In the genomic region with DNA sequence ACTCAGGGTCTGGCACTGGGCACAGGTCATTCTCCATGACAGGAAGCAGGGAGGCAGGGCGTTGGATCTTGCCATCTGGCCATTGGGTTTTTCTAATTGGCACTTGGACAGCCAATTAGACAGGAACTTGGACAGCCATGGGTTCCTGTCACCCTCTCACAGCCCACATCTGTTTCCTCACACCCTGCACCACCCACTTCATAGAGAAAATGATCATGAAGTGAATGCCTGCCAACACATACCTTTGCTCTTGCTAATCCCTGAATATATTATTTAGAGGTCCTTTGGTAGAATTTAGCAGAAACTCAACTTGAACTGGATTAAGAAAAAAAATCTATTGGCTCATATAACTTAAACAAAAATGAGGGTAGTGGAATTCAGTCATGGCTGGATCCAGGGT, we compare ENCODE assay signal across 23 cellular contexts. TPM values are rescaled to one million over a fixed set of nuclear protein-coding genes. Genes with fewer than 3 reads are reported as not detected.
DNase-seq lines count a peak whose midpoint lies in the region; ATAC-seq, FAIRE-seq and TF ChIP-seq lines count a peak whose summit lies in the region.
"Had no signal": no experiment of that assay in that cellular context is flagged by ENCODE, and none has a peak within 500 bp of the region (broad histone marks: within the 10 kb centered on the region; RNA-seq: fewer than 3 reads in every experiment).

No MANE protein-coding gene starts in this region.

- H3K79me2 ChIP-seq in ACC112 (ENCODE audit: control insufficient read depth, insufficient read depth, low read length, unreplicated experiment) (no peaks in the 10 kb centered on the region), GM23248 (ENCODE audit: insufficient read depth) (no peaks in the 10 kb centered on the region), astrocyte (ENCODE audit: insufficient read depth, low read length) (no peaks in the 10 kb centered on the region)

- in situ Hi-C loops in GM23248 (cut with MboI), result loop anchor here (25.0 kb wide), 2 partner anchors 296 to 446 kb away; a partner anchor contains a TSS

- DNase-seq in GM23248 (peak; percentile 70), astrocyte (ENCODE audit: low read depth) (peak; percentile 52), foreskin fibroblast (peak; percentile 50 to 51), left lung (no peak), NCI-H146 treated with DMSO at 0.1 percent for 48 hours (lab: John Stamatoyannopoulos, UW; ENCODE audit: unreplicated experiment) (no peak)
- DNase-seq in activated T-helper 2 cell treated with anti-CD3 and anti-CD28 coated beads, Interferon-gamma antibody, Interleukin-2, Interleukin-4, amounts not matched to agents 10 μg/mL and 5 μg/mL and 100 μg/mL, durations not matched to agents 14 hours and 24 hours and 36 hours (ENCODE audit: low spot score), result no peak
- DNase-seq: 8988T; CD4-positive, CD25-positive, alpha-beta regulatory T cell; DMS79; Kasumi-1; MM.1S; NCI-H1092; NCI-H1436; NCI-H1930; RPMI8226; SHP77; SK-N-SH had no signal

- intact Hi-C loops in left lung (cut with DNase I), result no loop called here
- intact Hi-C loops in activated T-helper 2 cell treated with anti-CD3 and anti-CD28 coated beads, Interferon-gamma antibody, Interleukin-2, Interleukin-4, amounts not matched to agents 10 μg/mL and 5 μg/mL and 100 μg/mL, durations not matched to agents 14 hours and 24 hours and 36 hours (cut with micrococcal nuclease), result no loop called here

- H3K27me3 Mint-ChIP-seq in astrocyte (ENCODE audit: low read depth, unreplicated experiment), result peaks cover 22% of the 10 kb centered on the region
- peaks cover 19% of the 10 kb centered on the region for H3K27me3 Mint-ChIP-seq in activated T-helper 2 cell treated with anti-CD3 and anti-CD28 coated beads, Interferon-gamma antibody, Interleukin-2, Interleukin-4, amounts not matched to agents 10 μg/mL and 5 μg/mL and 100 μg/mL, durations not matched to agents 14 hours and 24 hours and 36 hours (ENCODE audit: low read depth)

- no peaks in the 10 kb centered on the region for H3K9me3 ChIP-seq in GM23248 (ENCODE audit: low read depth)
- H3K9me3 ChIP-seq in astrocyte (ENCODE audit: insufficient read depth, low read depth, low read length), result peaks cover 5% of the 10 kb centered on the region
- peaks cover 0 to 10% of the 10 kb centered on the region in 2 donors for H3K9me3 ChIP-seq in left lung
- H3K9me3 ChIP-seq: SK-N-SH had no signal

- H3K4me3 Mint-ChIP-seq in astrocyte (ENCODE audit: unreplicated experiment), result no peak overlapping the region
- no peak overlapping the region for H3K4me3 Mint-ChIP-seq in activated T-helper 2 cell treated with anti-CD3 and anti-CD28 coated beads, Interferon-gamma antibody, Interleukin-2, Interleukin-4, amounts not matched to agents 10 μg/mL and 5 μg/mL and 100 μg/mL, durations not matched to agents 14 hours and 24 hours and 36 hours (ENCODE audit: low read depth)
- H3K4me3 Mint-ChIP-seq: CD4-positive, CD25-positive, alpha-beta regulatory T cell; GM23338 had no signal

- no peaks in the 10 kb centered on the region for H4K20me1 ChIP-seq in GM23248 (ENCODE audit: insufficient read depth)
- H4K20me1 ChIP-seq in astrocyte (ENCODE audit: insufficient read depth, low read length), result no peaks in the 10 kb centered on the region

- ATAC-seq in left lung, result no peak
- ATAC-seq in HG03108 (IDR thresholded peaks at IDR 0.05; ENCODE audit: unreplicated experiment), result no peak
- ATAC-seq: GM23338, HCT116 had no signal

- H3K36me3 ChIP-seq in ACC112 (ENCODE audit: insufficient read depth, low read length), result no peaks in the 10 kb centered on the region
- H3K36me3 ChIP-seq in GM23248 (ENCODE audit: low read depth), result no peaks in the 10 kb centered on the region
- no peaks in the 10 kb centered on the region for H3K36me3 ChIP-seq in astrocyte (ENCODE audit: insufficient read depth, low read length)
- no peaks in the 10 kb centered on the region for H3K36me3 ChIP-seq in left lung

- H3K9ac ChIP-seq in GM23248 (peak overlapping the region; percentile 7; the same call in 1 of the 2 replicates), astrocyte (ENCODE audit: low read length) (no peak overlapping the region)
- H3K9ac ChIP-seq: SK-N-SH had no signal

- no peaks in the 10 kb centered on the region for H3K36me3 Mint-ChIP-seq in astrocyte (ENCODE audit: low read depth, unreplicated experiment)
- peaks cover 3% of the 10 kb centered on the region for H3K36me3 Mint-ChIP-seq in activated T-helper 2 cell treated with anti-CD3 and anti-CD28 coated beads, Interferon-gamma antibody, Interleukin-2, Interleukin-4, amounts not matched to agents 10 μg/mL and 5 μg/mL and 100 μg/mL, durations not matched to agents 14 hours and 24 hours and 36 hours (ENCODE audit: low read depth)

- no peak overlapping the region for H2AFZ ChIP-seq in ACC112 (ENCODE audit: low read length, unreplicated experiment)
- H2AFZ ChIP-seq in GM23248, result no peak overlapping the region
- no peak overlapping the region for H2AFZ ChIP-seq in astrocyte (ENCODE audit: low read depth, low read length)
- H2AFZ ChIP-seq: GM23338, PC-9 had no signal

- H3K27ac ChIP-seq in ACC112 (ENCODE audit: low read depth, low read length) (peak overlapping the region; percentile 21; the same call in 1 of the 2 replicates), GM23248 (peak overlapping the region; percentile 82), astrocyte (ENCODE audit: low read depth, low read length) (no peak overlapping the region), left lung (no peak overlapping the region)
- H3K27ac ChIP-seq: PC-9 had no signal

- H3K27me3 ChIP-seq in ACC112 (ENCODE audit: insufficient read depth, low read length), result peaks cover 7% of the 10 kb centered on the region; the same call in 1 of the 2 replicates
- no peaks in the 10 kb centered on the region for H3K27me3 ChIP-seq in GM23248 (replicated peaks; ENCODE audit: insufficient read depth)
- H3K27me3 ChIP-seq in astrocyte (ENCODE audit: insufficient read depth, low read length), result peaks cover 10% of the 10 kb centered on the region
- peaks cover 9 to 42% of the 10 kb centered on the region in 2 donors for H3K27me3 ChIP-seq in left lung

- H3K4me2 ChIP-seq in GM23248 (ENCODE audit: unreplicated experiment) (peak overlapping the region; percentile 16), astrocyte (ENCODE audit: low read length) (no peak overlapping the region)
- H3K4me2 ChIP-seq: GM23338, PC-9, SK-N-SH had no signal

- H3K4me3 ChIP-seq in ACC112 (ENCODE audit: low read depth, low read length) (no peak overlapping the region), GM23248 (no peak overlapping the region), astrocyte (ENCODE audit: insufficient read depth, low read depth, low read length) (no peak overlapping the region), foreskin fibroblast (ENCODE audit: low read depth in 1 of 2, low read length in 2 of 2) (no peak overlapping the region), left lung (no peak overlapping the region)
- H3K4me3 ChIP-seq: GM23338, PC-9 had no signal

- no peaks in the 10 kb centered on the region for H3K9me2 ChIP-seq in GM23248 (ENCODE audit: insufficient read depth)
- H3K9me2 ChIP-seq: SK-N-SH had no signal

- no peak overlapping the region for H3K27ac Mint-ChIP-seq in astrocyte (ENCODE audit: unreplicated experiment)
- H3K27ac Mint-ChIP-seq in activated T-helper 2 cell treated with anti-CD3 and anti-CD28 coated beads, Interferon-gamma antibody, Interleukin-2, Interleukin-4, amounts not matched to agents 10 μg/mL and 5 μg/mL and 100 μg/mL, durations not matched to agents 14 hours and 24 hours and 36 hours, result no peak overlapping the region
- H3K27ac Mint-ChIP-seq: CD4-positive, CD25-positive, alpha-beta regulatory T cell; GM23338 had no signal

- no peak for FAIRE-seq in astrocyte (lab: Jason Lieb, UNC)
- FAIRE-seq: GM12891 had no signal

- TF ChIP-seq CTCF in astrocyte (IDR thresholded peaks at IDR 0.05; ENCODE audit: insufficient read depth, low read depth, low read length) (no peak), foreskin fibroblast (IDR thresholded peaks at IDR 0.05; ENCODE audit: low read depth, low read length) (no peak), left lung (IDR thresholded peaks at IDR 0.05) (no peak)

- H3K4me1 ChIP-seq in ACC112 (ENCODE audit: control insufficient read depth, insufficient read depth, low read length, unreplicated experiment) (peaks cover 18% of the 10 kb centered on the region), GM23248 (ENCODE audit: insufficient read depth) (peaks cover 27% of the 10 kb centered on the region), astrocyte (ENCODE audit: insufficient read depth, low read length) (peaks cover 16% of the 10 kb centered on the region), left lung (peaks cover 0 to 6% of the 10 kb centered on the region in 2 donors)

- H3K9me3 Mint-ChIP-seq in astrocyte (ENCODE audit: unreplicated experiment), result peaks cover 9% of the 10 kb centered on the region
- no peaks in the 10 kb centered on the region for H3K9me3 Mint-ChIP-seq in activated T-helper 2 cell treated with anti-CD3 and anti-CD28 coated beads, Interferon-gamma antibody, Interleukin-2, Interleukin-4, amounts not matched to agents 10 μg/mL and 5 μg/mL and 100 μg/mL, durations not matched to agents 14 hours and 24 hours and 36 hours

- H3F3A ChIP-seq in GM23248 (ENCODE audit: insufficient read depth), result peaks cover 39% of the 10 kb centered on the region

- peaks cover 7% of the 10 kb centered on the region for H3K4me1 Mint-ChIP-seq in astrocyte (ENCODE audit: low read depth, unreplicated experiment)
- H3K4me1 Mint-ChIP-seq in activated T-helper 2 cell treated with anti-CD3 and anti-CD28 coated beads, Interferon-gamma antibody, Interleukin-2, Interleukin-4, amounts not matched to agents 10 μg/mL and 5 μg/mL and 100 μg/mL, durations not matched to agents 14 hours and 24 hours and 36 hours (ENCODE audit: low read depth), result peaks cover 3% of the 10 kb centered on the region

- WGBS in GM23248 (ENCODE audit: low coverage in 1 of 2, low lambda C conversion rate in 2 of 2, missing lambda C conversion rate in 2 of 2), 2 experiments, result 0 to 7% methylated on average over 1 of the region's 1 CpG

RNA-seq across cellular contexts. Expression of a gene that starts 4.9 kb away (rescaled TPM):
- 11.6 and 26.2 TPM in 2 replicates for total RNA-seq in GM23248 (2014; rRNA removed; shearing (Covaris generic))
- 8.9 and 9.4 TPM in 2 replicates for polyA plus RNA-seq in GM23248 (2016; fragmentation: Nextera tagmentation; extraction: Ambion mirVana)
- total RNA-seq in astrocyte (71.3 and 97.4 TPM in 2 replicates), left lung (10 to 100 TPM in 1 of 2 donors, 1 to 10 TPM in 1; 7.6 to 10.4 TPM)
- 0.85 and 0.89 TPM in 2 replicates for total RNA-seq in activated T-helper 2 cell treated with anti-CD3 and anti-CD28 coated beads, Interferon-gamma antibody, Interleukin-2, Interleukin-4, amounts not matched to agents 10 μg/mL and 5 μg/mL and 100 μg/mL, durations not matched to agents 14 hours and 24 hours and 36 hours

Comparison
In these comparisons a context has a peak if more than half of its experiments do, and no peak if none do; other contexts are left out.
1. H3K27ac ChIP-seq: peak in ACC112 (single experiment) and GM23248 (single experiment); none in astrocyte (single experiment) and left lung (0 of 2).
2. DNase-seq: peak in GM23248 (single experiment), astrocyte (single experiment) and foreskin fibroblast (2 of 2); none in left lung (0 of 2), NCI-H146 treated with DMSO at 0.1 percent for 48 hours (single experiment) and activated T-helper 2 cell treated with anti-CD3 and anti-CD28 coated beads, Interferon-gamma antibody, Interleukin-2, Interleukin-4, amounts not matched to agents 10 μg/mL and 5 μg/mL and 100 μg/mL, durations not matched to agents 14 hours and 24 hours and 36 hours (single experiment).